Comparison of ENCODE assay signal across 2 cellular contexts in the genomic region with DNA sequence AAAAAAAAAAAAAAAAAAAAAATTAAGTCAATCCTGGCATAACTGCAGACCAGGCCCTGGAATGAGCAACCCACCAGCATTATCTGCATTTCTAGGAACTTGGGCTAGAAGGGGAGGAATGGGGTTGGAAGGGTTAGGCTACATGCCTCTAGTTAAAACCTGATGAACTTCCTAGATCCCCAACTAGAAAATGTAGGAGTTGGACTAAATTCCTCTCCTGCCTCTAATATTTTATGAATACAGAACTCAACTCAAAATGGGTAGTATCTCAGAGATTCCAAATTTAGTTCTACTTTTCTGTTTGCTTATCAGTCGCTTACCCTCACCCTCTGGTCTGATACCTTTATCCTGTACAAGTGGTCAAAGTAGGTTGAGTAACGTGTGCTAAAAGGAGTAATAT. TPM values are rescaled to one million over a fixed set of nuclear protein-coding genes. Genes with fewer than 3 reads are reported as not detected.
"Had no signal": no experiment of that assay in that cellular context is flagged by ENCODE, and none has a peak within 500 bp of the region (broad histone marks: within the 10 kb centered on the region; RNA-seq: fewer than 3 reads in every experiment).

No MANE protein-coding gene starts in this region.

RNA-seq across cellular contexts. Expression of gene ACOT1, which starts 7.6 kb away (rescaled TPM):
- total RNA-seq: H4 had no signal

RNA-seq across cellular contexts. Expression of gene HEATR4, which starts 29.4 kb away (rescaled TPM):
- total RNA-seq: H4, HFFc6 had no signal
